Comparison of ENCODE assay signal across 8 cellular contexts in the genomic region with DNA sequence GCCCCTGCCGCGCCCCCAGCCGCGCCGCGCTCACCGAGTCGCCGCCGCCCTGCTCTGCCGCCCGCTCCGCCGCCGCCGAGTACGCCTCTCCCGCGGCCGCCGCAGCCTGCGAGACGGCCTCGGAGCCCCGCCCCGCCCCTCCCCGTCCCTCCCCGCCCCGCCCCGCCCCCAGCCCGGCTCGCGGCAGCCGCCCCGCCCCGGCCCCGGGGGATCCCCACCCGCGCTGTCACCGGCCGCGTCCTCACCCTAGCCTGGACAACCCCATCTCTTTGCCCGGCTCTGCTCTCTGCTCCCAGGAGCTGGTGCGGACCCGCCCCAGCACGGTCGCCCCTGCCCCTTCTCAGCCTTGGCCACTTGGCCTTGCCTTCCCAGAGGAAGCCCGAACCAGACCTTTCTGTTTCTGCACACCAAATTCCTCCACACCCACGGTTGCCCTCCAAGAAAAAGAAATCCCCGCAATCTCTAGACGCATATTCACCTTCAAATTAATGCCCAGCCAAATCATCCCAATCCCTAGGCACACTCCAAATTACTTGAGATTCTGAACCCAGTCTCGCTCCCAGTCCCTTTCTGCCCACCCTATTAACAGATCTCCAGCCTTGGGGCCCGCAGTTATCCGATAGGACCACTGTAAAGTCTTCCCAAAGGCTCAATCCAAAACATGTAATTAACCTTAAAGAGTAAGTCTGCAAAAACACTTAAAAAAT. TPM values are rescaled to one million over a fixed set of nuclear protein-coding genes. Genes with fewer than 3 reads are reported as not detected.
DNase-seq lines count a peak whose midpoint lies in the region; ATAC-seq and FAIRE-seq lines count a peak whose summit lies in the region.

A gene (minus strand): TSS at position 89 of the 707 bp plus-strand sequence. CDS start 77,715 bp downstream, outside the sequence.

- H3K36me3 ChIP-seq in ACC112 (ENCODE audit: insufficient read depth, low read length) (no peaks in the 10 kb centered on the region), small intestine (ENCODE audit: control insufficient read depth in 2 of 2, insufficient read depth in 2 of 2, low read length in 2 of 2) (no peaks in the 10 kb centered on the region)

- H3K27me3 ChIP-seq in ACC112 (ENCODE audit: insufficient read depth, low read length) (peaks cover 38% of the 10 kb centered on the region), small intestine (ENCODE audit: control insufficient read depth in 2 of 2, insufficient read depth in 2 of 2, low read length in 2 of 2) (peaks cover 0 to 4% of the 10 kb centered on the region in 2 donors)

- H3K4me1 ChIP-seq in ACC112 (ENCODE audit: control insufficient read depth, insufficient read depth, low read length, unreplicated experiment) (peaks cover 14% of the 10 kb centered on the region), small intestine (ENCODE audit: control insufficient read depth in 2 of 2, insufficient read depth in 1 of 2, low read depth in 1 of 2, low read length in 1 of 2) (peaks cover 0 to 5% of the 10 kb centered on the region in 2 donors)

- H3K36me3 Mint-ChIP-seq in T-helper 17 cell (ENCODE audit: low read depth) (peaks cover 8% of the 10 kb centered on the region), immature natural killer cell (peaks cover 3% of the 10 kb centered on the region in 3 donors)

- 5 to 14% (median 9%) methylated on average over 16 to 54 of the region's 54 CpGs for WGBS in small intestine, 3 donors

- H3K4me3 Mint-ChIP-seq in T-helper 17 cell: peak within 1 kb of the TSS; percentile 92
- H3K4me3 Mint-ChIP-seq in immature natural killer cell: peak within 1 kb of the TSS; percentile 89 to 97 (median 92)

- FAIRE-seq in small intestine (lab: Jason Lieb, UNC): no peak

- no peaks in the 10 kb centered on the region for H3K9me3 Mint-ChIP-seq in immature natural killer cell

- H3K4me1 Mint-ChIP-seq in T-helper 17 cell (peaks cover 20% of the 10 kb centered on the region), immature natural killer cell (peaks cover 52 to 56% of the 10 kb centered on the region in 2 donors)

- H3K27me3 Mint-ChIP-seq in T-helper 17 cell (peaks cover 58% of the 10 kb centered on the region), immature natural killer cell (ENCODE audit: low read depth in 3 of 3) (peaks cover 6 to 17% (median 15%) of the 10 kb centered on the region in 3 donors)

- no peaks in the 10 kb centered on the region for H3K79me2 ChIP-seq in ACC112 (ENCODE audit: control insufficient read depth, insufficient read depth, low read length, unreplicated experiment)

- DNase-seq in GM19238 (ENCODE audit: insufficient read length, low spot score) (peak; percentile 23), T-helper 17 cell (peak; percentile 20 to 34 (median 33)), T47D (ENCODE audit: low read depth in 1 of 2, low spot score in 1 of 2) (peak; percentile 21 to 42), immature natural killer cell (peak; percentile 70 to 72 (median 70)), small intestine (peak; percentile 37), GOT3 (lab: John Stamatoyannopoulos, UW) (no peak)

- H3K27ac Mint-ChIP-seq in T-helper 17 cell: peak within 1 kb of the TSS; percentile 75
- H3K27ac Mint-ChIP-seq in immature natural killer cell: peak within 1 kb of the TSS; percentile 92 to 98 (median 95)

- ATAC-seq in HG03439 (IDR thresholded peaks at IDR 0.05; ENCODE audit: unreplicated experiment): peak; percentile 56
- ATAC-seq in T-helper 17 cell: peak; percentile 87

- no peaks in the 10 kb centered on the region for H3K9me3 ChIP-seq in T-helper 17 cell (ENCODE audit: control insufficient read depth, low read length, poor library complexity, severe bottlenecking)
- no peaks in the 10 kb centered on the region for H3K9me3 ChIP-seq in small intestine (ENCODE audit: control insufficient read depth, low read depth)

- peak within 1 kb of the TSS; percentile 42; the same call in 1 of the 2 replicates for H3K27ac ChIP-seq in ACC112 (ENCODE audit: low read depth, low read length)
- peak within 1 kb of the TSS; percentile 2 to 89 for H3K27ac ChIP-seq in small intestine (ENCODE audit: low read depth in 1 of 2, low read length in 1 of 2)

- H2AFZ ChIP-seq in ACC112 (ENCODE audit: low read length, unreplicated experiment): peak within 1 kb of the TSS; percentile 70

- in situ Hi-C loops in T47D (cut with HindIII; ENCODE audit: low pct_unique_long_range_greater_than_20kb, low sequenced_read_pairs): no loop called here

- H3K4me3 ChIP-seq in ACC112 (ENCODE audit: low read depth, low read length): peak within 1 kb of the TSS; percentile 78
- peak within 1 kb of the TSS; percentile 29 to 63 for H3K4me3 ChIP-seq in small intestine (ENCODE audit: low read depth in 1 of 2, low read length in 2 of 2)

RNA-seq across cellular contexts. Expression of the gene that starts here (rescaled TPM):
- 1 to 10 TPM in 1 of 2 donors, under 1 TPM in 1; 0.68 to 2.4 TPM for total RNA-seq in T-helper 17 cell
- polyA plus RNA-seq in immature natural killer cell: 10 to 100 TPM; 24.0 to 41.8 (median 25.3) TPM
- 1 to 10 TPM in 2 of 3 donors, under 1 TPM in 1; 0.45 to 2.5 (median 2.2) TPM for polyA plus RNA-seq in small intestine

Comparison
In these comparisons a context has a peak if more than half of its experiments do, and no peak if none do; other contexts are left out.
1. RNA of the gene that starts here (polyA plus RNA-seq): 24.0 to 41.8 TPM in immature natural killer cell; 0.45 to 2.5 TPM in small intestine; every median in the first group is over 4 times any median in the second.